In genomic region chr11:113578715-113579250, GRCh38 we compare ENCODE assay signal across 22 cellular contexts.
DNase-seq lines count a peak whose midpoint lies in the region; ATAC-seq and TF ChIP-seq lines count a peak whose summit lies in the region.
"Had no signal": no experiment of that assay in that cellular context is flagged by ENCODE, and none has a peak within 500 bp of the region (broad histone marks: within the 10 kb centered on the region; RNA-seq: fewer than 3 reads in every experiment).

No MANE protein-coding gene starts in this region.

- CTCF ChIA-PET in Panc1 (lab: Charles Lee), result interaction anchor here (0.6 kb wide), 1 partner anchor 51 kb away, joined by 3 read pairs; no protein-coding TSS in a partner anchor
- CTCF ChIA-PET in HEK293T (lab: Yijun Ruan, JAX), result interaction anchor here (0.6 kb wide), 1 partner anchor 317 kb away, joined by 5 read pairs; no protein-coding TSS in a partner anchor

- no peak overlapping the region for H2AFZ ChIP-seq in GM23248

- POLR2A ChIA-PET in Panc1 (lab: Charles Lee) (no interaction called here), HEK293T (lab: Yijun Ruan, JAX) (no interaction called here)

- TF ChIP-seq CTCF in Panc1 (IDR thresholded peaks at IDR 0.05), result no peak
- no peak for TF ChIP-seq CTCF in endodermal cell (conservative IDR thresholded peaks at IDR 0.05)
- TF ChIP-seq CTCF in osteocyte (IDR thresholded peaks at IDR 0.05), result no peak

- H3K27ac ChIP-seq in Panc1 (ENCODE audit: low read length) (no peak overlapping the region), endodermal cell (ENCODE audit: low read depth, low read length) (no peak overlapping the region), GM23248 (no peak overlapping the region)
- H3K27ac ChIP-seq: 22Rv1, C4-2B, SJCRH30 had no signal

- H3K4me3 ChIP-seq in Panc1 (ENCODE audit: low read depth in 2 of 2, low read length in 2 of 2) (no peak overlapping the region), endodermal cell (ENCODE audit: low read length) (peak overlapping the region; percentile 40), GM23248 (no peak overlapping the region)
- H3K4me3 ChIP-seq: GM12878, MG63, SJCRH30 had no signal

- H4K20me1 ChIP-seq in GM23248 (ENCODE audit: insufficient read depth), result no peaks in the 10 kb centered on the region

- H3K9me3 Mint-ChIP-seq in endodermal cell, result no peaks in the 10 kb centered on the region
- no peaks in the 10 kb centered on the region for H3K9me3 Mint-ChIP-seq in osteocyte (ENCODE audit: unreplicated experiment)
- H3K9me3 Mint-ChIP-seq: CD8-positive, alpha-beta T cell had no signal

- no peaks in the 10 kb centered on the region for H3K27me3 ChIP-seq in Panc1 (ENCODE audit: control insufficient read depth, insufficient read depth, low read length)
- peaks cover 16% of the 10 kb centered on the region for H3K27me3 ChIP-seq in endodermal cell (ENCODE audit: control insufficient read depth, insufficient read depth, low read length, poor library complexity, severe bottlenecking)
- H3K27me3 ChIP-seq in GM23248 (replicated peaks; ENCODE audit: insufficient read depth), result peaks cover 35% of the 10 kb centered on the region
- H3K27me3 ChIP-seq: MG63, SJCRH30 had no signal

- H3K9me2 ChIP-seq in GM23248 (ENCODE audit: insufficient read depth), result no peaks in the 10 kb centered on the region

- peak; percentile 43; the same call in 1 of the 2 replicates for ATAC-seq in Panc1
- no peak for ATAC-seq in GM21526 (IDR thresholded peaks at IDR 0.05; ENCODE audit: low FRiP score, unreplicated experiment)
- ATAC-seq: CD8-positive, alpha-beta T cell; GM12878; SK-N-SH treated with all-trans-retinoic acid at 6 μM for 48 hours had no signal

- no peak overlapping the region for H3K9ac ChIP-seq in endodermal cell (ENCODE audit: extremely low read depth, low read length, poor library complexity, severe bottlenecking)
- H3K9ac ChIP-seq in GM23248, result no peak overlapping the region

- H3K36me3 Mint-ChIP-seq in endodermal cell (ENCODE audit: low read depth), result no peaks in the 10 kb centered on the region
- no peaks in the 10 kb centered on the region for H3K36me3 Mint-ChIP-seq in osteocyte (ENCODE audit: unreplicated experiment)
- H3K36me3 Mint-ChIP-seq: CD8-positive, alpha-beta T cell had no signal

- H3K4me3 Mint-ChIP-seq in endodermal cell (no peak overlapping the region), osteocyte (ENCODE audit: unreplicated experiment) (no peak overlapping the region)
- H3K4me3 Mint-ChIP-seq: B cell; CD8-positive, alpha-beta T cell had no signal

- in situ Hi-C loops in Panc1 (cut with HindIII; ENCODE audit: low pct_unique_long_range_greater_than_20kb, low sequenced_read_pairs), result no loop called here
- in situ Hi-C loops in GM23248 (cut with MboI), result no loop called here

- H3K36me3 ChIP-seq in Panc1 (ENCODE audit: control insufficient read depth, insufficient read depth, low read length) (no peaks in the 10 kb centered on the region), endodermal cell (ENCODE audit: control insufficient read depth, insufficient read depth, low read length) (no peaks in the 10 kb centered on the region), GM23248 (ENCODE audit: low read depth) (no peaks in the 10 kb centered on the region)
- H3K36me3 ChIP-seq: MG63, SJCRH30 had no signal

- H3K4me1 Mint-ChIP-seq in endodermal cell (peaks cover 43% of the 10 kb centered on the region), osteocyte (ENCODE audit: unreplicated experiment) (no peaks in the 10 kb centered on the region)
- H3K4me1 Mint-ChIP-seq: B cell had no signal

- H3K4me1 ChIP-seq in Panc1 (ENCODE audit: control insufficient read depth, insufficient read depth, low read length), result no peaks in the 10 kb centered on the region
- H3K4me1 ChIP-seq in endodermal cell (ENCODE audit: control insufficient read depth, insufficient read depth, low read length), result peaks cover 15% of the 10 kb centered on the region
- no peaks in the 10 kb centered on the region for H3K4me1 ChIP-seq in GM23248 (ENCODE audit: insufficient read depth)

- no TSS peak for BruUV-seq in Panc1 (replicated peaks; lab: Mats Ljungman, UMichigan)

- DNase-seq in NCI-H82 (lab: John Stamatoyannopoulos, UW) (peak; percentile 29), NCI-H82 treated with DMSO at 0.1 percent for 48 hours (lab: John Stamatoyannopoulos, UW; ENCODE audit: unreplicated experiment) (no peak), Panc1 (ENCODE audit: low read depth, low spot score) (no peak), endodermal cell (peak; percentile 53), osteocyte (ENCODE audit: extremely low spot score, unreplicated experiment) (peak; percentile 63), GM23248 (no peak), HEK293T (ENCODE audit: extremely low spot score) (no peak)
- DNase-seq: CD8-positive, alpha-beta T cell; DMS 273 treated with DMSO at 0.1 percent for 48 hours; EL; GDM1; KG1; MG63; NCI-H2029; NCI-H526; SJCRH30 had no signal

- peaks cover 19% of the 10 kb centered on the region for H3K27me3 Mint-ChIP-seq in endodermal cell (ENCODE audit: insufficient read depth)
- peaks cover 21% of the 10 kb centered on the region for H3K27me3 Mint-ChIP-seq in osteocyte (ENCODE audit: unreplicated experiment)

- no peaks in the 10 kb centered on the region for H3K9me3 ChIP-seq in Panc1 (ENCODE audit: control insufficient read depth, insufficient read depth, low read depth, low read length)
- H3K9me3 ChIP-seq in endodermal cell (ENCODE audit: control insufficient read depth, low read length), result no peaks in the 10 kb centered on the region
- no peaks in the 10 kb centered on the region for H3K9me3 ChIP-seq in GM23248 (ENCODE audit: low read depth)
- H3K9me3 ChIP-seq: MG63, SJCRH30 had no signal

- WGBS in endodermal cell (ENCODE audit: insufficient coverage in 1 of 2, insufficient read length in 1 of 2), 2 experiments, result 37 to 59% methylated on average over 4 to 5 of the region's 5 CpGs
- WGBS in GM23248 (ENCODE audit: low coverage in 1 of 2, low lambda C conversion rate in 2 of 2, missing lambda C conversion rate in 2 of 2), 2 experiments, result 27 to 34% methylated on average over 5 of the region's 5 CpGs

- intact Hi-C loops in Panc1 (cut with micrococcal nuclease; ENCODE audit: unreplicated experiment), result no loop called here

- H3F3A ChIP-seq in GM23248 (ENCODE audit: insufficient read depth), result no peaks in the 10 kb centered on the region

- H3K79me2 ChIP-seq in GM23248 (ENCODE audit: insufficient read depth), result no peaks in the 10 kb centered on the region

- H3K27ac Mint-ChIP-seq in endodermal cell, result no peak overlapping the region
- no peak overlapping the region for H3K27ac Mint-ChIP-seq in osteocyte (ENCODE audit: unreplicated experiment)
- H3K27ac Mint-ChIP-seq: B cell; CD8-positive, alpha-beta T cell had no signal

- H3K4me2 ChIP-seq in GM23248 (ENCODE audit: unreplicated experiment), result no peak overlapping the region

TF ChIP-seq in HEK293T, 16 proteins besides CTCF, POLR2A, EP300 and RAD21:
- TF ChIP-seq BHLHE40 (IDR thresholded peaks at IDR 0.05; ENCODE audit: borderline replicate concordance) (no peak), PKNOX1 (IDR thresholded peaks at IDR 0.05) (no peak), NFRKB (IDR thresholded peaks at IDR 0.05) (no peak), FOXK2 (IDR thresholded peaks at IDR 0.05) (no peak), ZNF384 (IDR thresholded peaks at IDR 0.05) (no peak), L3MBTL2 (conservative IDR thresholded peaks at IDR 0.05) (no peak), ARNT (IDR thresholded peaks at IDR 0.05) (no peak), CTBP1 (IDR thresholded peaks at IDR 0.05; ENCODE audit: borderline replicate concordance) (no peak), FOXA1 (IDR thresholded peaks at IDR 0.05) (no peak), TARDBP (IDR thresholded peaks at IDR 0.05) (no peak), HDGF (IDR thresholded peaks at IDR 0.05; ENCODE audit: borderline replicate concordance) (no peak), FOXM1 (IDR thresholded peaks at IDR 0.05; ENCODE audit: borderline replicate concordance) (no peak), ELF4 (IDR thresholded peaks at IDR 0.05) (no peak), SP1 (IDR thresholded peaks at IDR 0.05) (no peak), SUZ12 (IDR thresholded peaks at IDR 0.05) (no peak), LEF1 (IDR thresholded peaks at IDR 0.05; ENCODE audit: borderline replicate concordance) (no peak)
TF ChIP-seq in HEK293T: peak in this region for 0.

Comparison
In these comparisons a context has a peak if more than half of its experiments do, and no peak if none do; other contexts are left out.
1. DNase-seq: peak in NCI-H82 (single experiment), endodermal cell (single experiment) and osteocyte (single experiment); none in NCI-H82 treated with DMSO at 0.1 percent for 48 hours (single experiment), Panc1 (single experiment), GM23248 (single experiment) and HEK293T (single experiment).